In genomic region chr7:84629216-84629615, GRCh38 we compare ENCODE assay signal across 19 cellular contexts.
A peak's percentile ranks its signal among the peaks of the same experiment; 100 is the strongest.
DNase-seq lines count a peak whose midpoint lies in the region; ATAC-seq, FAIRE-seq and TF ChIP-seq lines count a peak whose summit lies in the region.
"Had no signal": no experiment of that assay in that cellular context is flagged by ENCODE, and none has a peak within 500 bp of the region (broad histone marks: within the 10 kb centered on the region; RNA-seq: fewer than 3 reads in every experiment).

No MANE protein-coding gene starts in this region.

- H2BK5ac ChIP-seq in IMR-90 (ENCODE audit: low read depth, low read length, poor library complexity, severe bottlenecking) (peak overlapping the region; percentile 83), mesenchymal stem cell (ENCODE audit: low read depth, low read length, poor library complexity, severe bottlenecking) (no peak overlapping the region)

- dilution Hi-C loops in IMR-90 (cut with HindIII; ENCODE audit: low sequenced_read_pairs, unreplicated experiment) = no loop called here

- no peak overlapping the region for H4K5ac ChIP-seq in IMR-90 (ENCODE audit: low read depth, low read length)

- H2AK9ac ChIP-seq in IMR-90 (replicated peaks; ENCODE audit: low read depth, low read length, poor library complexity) = no peak overlapping the region

- in situ Hi-C loops in IMR-90 (cut with MboI; ENCODE audit: low sequenced_read_pairs) = loop anchor here (25.0 kb wide), 1 partner anchor 383 kb away; no protein-coding TSS in a partner anchor

- H2AFZ ChIP-seq in IMR-90 (replicated peaks; ENCODE audit: low read length, poor library complexity) (no peak overlapping the region), mesenchymal stem cell (ENCODE audit: low read depth, low read length) (no peak overlapping the region)
- H2AFZ ChIP-seq: GM23248 had no signal

- H2BK120ac ChIP-seq in IMR-90 (ENCODE audit: low read depth, low read length) (no peak overlapping the region), mesenchymal stem cell (ENCODE audit: low read depth, low read length) (no peak overlapping the region)

- DNase-seq in ELR (ENCODE audit: low read depth) (peak; percentile 52), IMR-90 (peak; percentile 10), bronchial epithelial cell (ENCODE audit: low read depth) (peak; percentile 54), mesenchymal stem cell (peak; percentile 24), NCI-H510A treated with DMSO at 0.1 percent for 48 hours (lab: John Stamatoyannopoulos, UW) (no peak)
- DNase-seq in activated naive CD4-positive, alpha-beta T cell treated with anti-CD3 and anti-CD28 coated beads, Interleukin-2, amount 50 U/mL, for 16 hours = no peak
- DNase-seq: C1 segment of cervical spinal cord; Calu3; CD4-positive, alpha-beta memory T cell; COR-L47; DMS53; DMS79 treated with DMSO at 0.1 percent for 48 hours; GDM1; H7 had no signal

- H3K18ac ChIP-seq in IMR-90 (ENCODE audit: low read depth, low read length) (no peak overlapping the region; the same call in 1 of the 2 replicates), mesenchymal stem cell (ENCODE audit: low read depth in 1 of 2, low read length in 2 of 2) (no peak overlapping the region)

- H3K36me3 ChIP-seq in IMR-90 (ENCODE audit: control insufficient read depth, insufficient read depth, low read length) (no peaks in the 10 kb centered on the region), bronchial epithelial cell (ENCODE audit: control insufficient read depth, insufficient read depth, low read length) (no peaks in the 10 kb centered on the region), mesenchymal stem cell (ENCODE audit: control insufficient read depth in 1 of 2, insufficient read depth in 2 of 2, low read depth in 1 of 2, low read length in 2 of 2) (no peaks in the 10 kb centered on the region)

- H3K27ac ChIP-seq in IMR-90 (ENCODE audit: insufficient read depth, low read length) = no peak overlapping the region
- H3K27ac ChIP-seq in mesenchymal stem cell (ENCODE audit: low read length, poor library complexity, severe bottlenecking) = no peak overlapping the region
- H3K27ac ChIP-seq: GM23248 had no signal

- peak overlapping the region; percentile 64; the same call in 1 of the 2 replicates for H2BK20ac ChIP-seq in IMR-90 (ENCODE audit: low read depth, low read length)

- H3K27me3 ChIP-seq in IMR-90 (ENCODE audit: control insufficient read depth, insufficient read depth, low read length) (no peaks in the 10 kb centered on the region), bronchial epithelial cell (ENCODE audit: control insufficient read depth, insufficient read depth, low read length) (no peaks in the 10 kb centered on the region), mesenchymal stem cell (ENCODE audit: control insufficient read depth in 1 of 2, insufficient read depth in 1 of 2, low read length in 2 of 2) (no peaks in the 10 kb centered on the region)

- no peak overlapping the region for H3K56ac ChIP-seq in IMR-90 (ENCODE audit: extremely low read depth, insufficient read depth, low read length)

- no CpG with 5 or more reads among the region's 3 CpGs for WGBS in IMR-90 (ENCODE audit: extremely low coverage in 2 of 2, insufficient read length in 1 of 2), 2 experiments
- WGBS in mesenchymal stem cell = no CpG with 5 or more reads among the region's 3 CpGs

- H3K14ac ChIP-seq in IMR-90 (replicated peaks; ENCODE audit: low read depth, low read length) (no peak overlapping the region; the same call in 1 of the 2 replicates), mesenchymal stem cell (ENCODE audit: low read length in 2 of 2) (no peak overlapping the region)

- H2BK15ac ChIP-seq in IMR-90 (ENCODE audit: low read depth, low read length) (peak overlapping the region; percentile 80; the same call in 1 of the 3 replicates), mesenchymal stem cell (ENCODE audit: low read depth, poor library complexity, severe bottlenecking) (no peak overlapping the region)

- FAIRE-seq in bronchial epithelial cell (lab: Jason Lieb, UNC) = no peak
- FAIRE-seq: GM12878, H1 had no signal

- H4K91ac ChIP-seq in IMR-90 (ENCODE audit: insufficient read depth, low read depth, low read length) (peak overlapping the region; percentile 61; the same call in 1 of the 2 replicates), mesenchymal stem cell (ENCODE audit: low read length) (no peak overlapping the region)

- no peak overlapping the region for H2BK12ac ChIP-seq in mesenchymal stem cell (ENCODE audit: low read length in 2 of 2)

- H3K4me1 ChIP-seq in IMR-90 (ENCODE audit: control insufficient read depth, insufficient read depth, low read length) (peaks cover 2% of the 10 kb centered on the region; the same call in 1 of the 2 replicates), mesenchymal stem cell (ENCODE audit: control insufficient read depth, insufficient read depth, low read depth, low read length) (no peaks in the 10 kb centered on the region)

- H3K4ac ChIP-seq in IMR-90 (ENCODE audit: low read depth, low read length) (no peak overlapping the region), mesenchymal stem cell (ENCODE audit: low read depth in 1 of 2, low read length in 2 of 2) (no peak overlapping the region)

- peaks cover 9% of the 10 kb centered on the region for H3K9me3 ChIP-seq in IMR-90 (ENCODE audit: control insufficient read depth, insufficient read depth, low read length)
- H3K9me3 ChIP-seq in mesenchymal stem cell (ENCODE audit: control insufficient read depth, low read length) = peaks cover 13% of the 10 kb centered on the region

- intact Hi-C loops in IMR-90 (cut with micrococcal nuclease) = no loop called here

- TF ChIP-seq POLR2A in IMR-90 (IDR thresholded peaks at IDR 0.05; ENCODE audit: low read depth, low read length) = no peak

- BruUV-seq in IMR-90 (replicated peaks; lab: Mats Ljungman, UMichigan) = no TSS peak

- H3K9me1 ChIP-seq in IMR-90 (ENCODE audit: insufficient read depth, low read length) = no peaks in the 10 kb centered on the region

- H3K4me3 ChIP-seq in IMR-90 (ENCODE audit: insufficient read depth, low read depth, low read length) (no peak overlapping the region), bronchial epithelial cell (ENCODE audit: low read depth, low read length) (no peak overlapping the region), mesenchymal stem cell (ENCODE audit: insufficient read depth in 1 of 2, low read depth in 1 of 2, low read length in 2 of 2) (no peak overlapping the region)
- H3K4me3 ChIP-seq: GM12878, GM23248 had no signal

- CTCF ChIA-PET in IMR-90 (lab: Yijun Ruan, JAX) = interaction anchor here (0.8 to 0.9 kb wide), 2 partner anchors 9 to 31 kb away, joined by 3 to 4 read pairs; no protein-coding TSS in a partner anchor

- no peak for TF ChIP-seq RAD21 in IMR-90 (IDR thresholded peaks at IDR 0.05; ENCODE audit: low read length)

- ATAC-seq in IMR-90 (ENCODE audit: low read depth) (no peak), GM21825 (IDR thresholded peaks at IDR 0.05; ENCODE audit: unreplicated experiment) (no peak)
- ATAC-seq: GM12878, HCT116 had no signal

- TF ChIP-seq CTCF in IMR-90 (conservative IDR thresholded peaks at IDR 0.05; ENCODE audit: low read depth, low read length) (no peak), bronchial epithelial cell (IDR thresholded peaks at IDR 0.05; ENCODE audit: insufficient read depth, low read length, severe bottlenecking) (no peak)

- H3K79me1 ChIP-seq in IMR-90 (ENCODE audit: low read depth in 1 of 2, low read length in 2 of 2) (no peaks in the 10 kb centered on the region), mesenchymal stem cell (replicated peaks; ENCODE audit: low read length, poor library complexity, severe bottlenecking) (no peaks in the 10 kb centered on the region)

- no peak overlapping the region for H4K8ac ChIP-seq in IMR-90 (ENCODE audit: low read depth in 2 of 2, low read length in 2 of 2)
- H4K8ac ChIP-seq in mesenchymal stem cell (ENCODE audit: low read length) = no peak overlapping the region

- H3K23ac ChIP-seq in IMR-90 (ENCODE audit: low read depth, low read length) (peak overlapping the region; percentile 68; the same call in 1 of the 2 replicates), mesenchymal stem cell (ENCODE audit: low read length in 2 of 2) (no peak overlapping the region)

- no peaks in the 10 kb centered on the region for H4K20me1 ChIP-seq in IMR-90 (ENCODE audit: insufficient read depth, low read length)

- POLR2A ChIA-PET in IMR-90 (lab: Charles Lee; ENCODE audit: unreplicated experiment) = no interaction called here

- H3K4me2 ChIP-seq in IMR-90 (ENCODE audit: low read depth, low read length) (no peak overlapping the region), mesenchymal stem cell (ENCODE audit: low read length, poor library complexity, severe bottlenecking) (no peak overlapping the region)

- H3K9ac ChIP-seq in IMR-90 (ENCODE audit: low read depth, low read length) (no peak overlapping the region), mesenchymal stem cell (ENCODE audit: low read length) (no peak overlapping the region)
- H3K9ac ChIP-seq: GM23248 had no signal

- H2AK5ac ChIP-seq in IMR-90 (ENCODE audit: low read depth, low read length) = no peak overlapping the region
- no peak overlapping the region for H2AK5ac ChIP-seq in mesenchymal stem cell (ENCODE audit: low read length, severe bottlenecking)

TF ChIP-seq in IMR-90, 13 proteins besides CTCF, POLR2A, EP300 and RAD21 (continues in another document):
- TF ChIP-seq MAFK (IDR thresholded peaks at IDR 0.05; ENCODE audit: low read depth, low read length) = no peak
- no peak for TF ChIP-seq SMC3 (IDR thresholded peaks at IDR 0.05; ENCODE audit: low read depth, low read length)
- no peak for TF ChIP-seq NFE2L2 (IDR thresholded peaks at IDR 0.05; ENCODE audit: low read depth, low read length)
- no peak for TF ChIP-seq CEBPB (IDR thresholded peaks at IDR 0.05; ENCODE audit: low read depth, low read length)
- no peak for TF ChIP-seq MXI1 (IDR thresholded peaks at IDR 0.05; ENCODE audit: borderline replicate concordance, low read depth, low read length)
- TF ChIP-seq CHD1 (IDR thresholded peaks at IDR 0.05; ENCODE audit: low read depth, low read length) = no peak
- TF ChIP-seq ELK1 (IDR thresholded peaks at IDR 0.05; ENCODE audit: borderline replicate concordance, low read depth, low read length) = no peak
- TF ChIP-seq RFX5 (IDR thresholded peaks at IDR 0.05; ENCODE audit: low read depth, low read length) = no peak
- TF ChIP-seq FOS (IDR thresholded peaks at IDR 0.05; ENCODE audit: low read depth, low read length) = no peak
- TF ChIP-seq MAZ (IDR thresholded peaks at IDR 0.05; ENCODE audit: borderline replicate concordance, low read depth, low read length) = no peak

Comparison
In these comparisons a context has a peak if more than half of its experiments do, and no peak if none do; other contexts are left out.
1. DNase-seq: peak in ELR (single experiment), IMR-90 (single experiment), bronchial epithelial cell (single experiment) and mesenchymal stem cell (single experiment); none in activated naive CD4-positive, alpha-beta T cell treated with anti-CD3 and anti-CD28 coated beads, Interleukin-2, amount 50 U/mL, for 16 hours (single experiment) and NCI-H510A treated with DMSO at 0.1 percent for 48 hours (single experiment).